ENCODE assay signal across 1 cellular context in the genomic region with DNA sequence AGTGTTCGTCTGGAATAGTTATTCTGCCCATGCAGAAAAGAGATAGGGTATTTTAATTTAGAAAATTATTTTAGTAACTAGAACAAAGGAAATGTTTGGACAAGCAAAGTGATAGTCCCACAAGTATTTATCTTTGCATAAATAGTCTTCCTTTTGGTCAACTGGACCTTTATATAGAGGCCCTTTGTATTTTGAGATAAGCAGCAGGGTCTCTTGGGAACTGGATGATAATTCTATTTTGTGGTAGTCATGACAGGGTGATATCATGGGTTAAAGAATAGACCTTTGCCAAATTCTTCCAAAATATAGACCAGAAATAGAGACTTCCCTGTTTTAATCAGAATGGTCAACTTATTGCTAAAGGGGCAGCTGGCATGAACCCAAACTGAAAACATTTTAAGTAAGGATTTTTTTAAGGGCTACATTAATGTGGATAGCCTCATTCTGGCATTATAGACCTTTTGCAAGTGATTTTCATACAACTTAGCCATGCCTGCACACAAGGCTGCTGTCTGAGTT.
A peak's percentile ranks its signal among the peaks of the same experiment; 100 is the strongest.
TF ChIP-seq lines count a peak whose summit lies in the region.

No MANE protein-coding gene starts in this region.

TF ChIP-seq in K562, 482 proteins besides CTCF, POLR2A, EP300 and RAD21:
- TF ChIP-seq ZNF133 (CRISPR knock-in tag; IDR thresholded peaks at IDR 0.05) = no peak
- TF ChIP-seq ZNF3 (CRISPR knock-in tag; IDR thresholded peaks at IDR 0.05) = no peak
- no peak for TF ChIP-seq PYGO2 (tag; IDR thresholded peaks at IDR 0.05)
- TF ChIP-seq HDAC2 (IDR thresholded peaks at IDR 0.05) = no peak
- TF ChIP-seq RCOR1 (IDR thresholded peaks at IDR 0.05; ENCODE audit: borderline replicate concordance in 1 of 2, low read depth in 2 of 2, low read length in 2 of 2) = no peak
- TF ChIP-seq MEF2D (tag; conservative IDR thresholded peaks at IDR 0.05; ENCODE audit: low read depth) = 0 out of 2 replicates have a peak, but pooled peaks have one; percentile 20
- TF ChIP-seq BACH1 (tag; IDR thresholded peaks at IDR 0.05) = no peak
- TF ChIP-seq CEBPG (CRISPR knock-in tag; IDR thresholded peaks at IDR 0.05) = no peak
- TF ChIP-seq CEBPG (tag; conservative IDR thresholded peaks at IDR 0.05 in 1 of 2, IDR thresholded peaks at IDR 0.05 in 1 of 2) = no peak
- TF ChIP-seq ZNF445 (CRISPR knock-in tag; IDR thresholded peaks at IDR 0.05; ENCODE audit: low read depth) = peak; percentile 82; the same call in 1 of the 2 replicates
- TF ChIP-seq, protein P1, sequence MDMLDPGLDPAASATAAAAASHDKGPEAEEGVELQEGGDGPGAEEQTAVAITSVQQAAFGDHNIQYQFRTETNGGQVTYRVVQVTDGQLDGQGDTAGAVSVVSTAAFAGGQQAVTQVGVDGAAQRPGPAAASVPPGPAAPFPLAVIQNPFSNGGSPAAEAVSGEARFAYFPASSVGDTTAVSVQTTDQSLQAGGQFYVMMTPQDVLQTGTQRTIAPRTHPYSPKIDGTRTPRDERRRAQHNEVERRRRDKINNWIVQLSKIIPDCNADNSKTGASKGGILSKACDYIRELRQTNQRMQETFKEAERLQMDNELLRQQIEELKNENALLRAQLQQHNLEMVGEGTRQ (CRISPR knock-in tag; IDR thresholded peaks at IDR 0.05) = no peak
- no peak for TF ChIP-seq ZNF696 (CRISPR knock-in tag; conservative IDR thresholded peaks at IDR 0.05)
- TF ChIP-seq ZNF75A (CRISPR knock-in tag; IDR thresholded peaks at IDR 0.05) = no peak
- no peak for TF ChIP-seq BCL6 (CRISPR knock-in tag; IDR thresholded peaks at IDR 0.05)
- peak; percentile 39 for TF ChIP-seq CBFA2T3 (IDR thresholded peaks at IDR 0.05)
- TF ChIP-seq LARP7 (IDR thresholded peaks at IDR 0.05) = no peak
- TF ChIP-seq, protein P2, sequence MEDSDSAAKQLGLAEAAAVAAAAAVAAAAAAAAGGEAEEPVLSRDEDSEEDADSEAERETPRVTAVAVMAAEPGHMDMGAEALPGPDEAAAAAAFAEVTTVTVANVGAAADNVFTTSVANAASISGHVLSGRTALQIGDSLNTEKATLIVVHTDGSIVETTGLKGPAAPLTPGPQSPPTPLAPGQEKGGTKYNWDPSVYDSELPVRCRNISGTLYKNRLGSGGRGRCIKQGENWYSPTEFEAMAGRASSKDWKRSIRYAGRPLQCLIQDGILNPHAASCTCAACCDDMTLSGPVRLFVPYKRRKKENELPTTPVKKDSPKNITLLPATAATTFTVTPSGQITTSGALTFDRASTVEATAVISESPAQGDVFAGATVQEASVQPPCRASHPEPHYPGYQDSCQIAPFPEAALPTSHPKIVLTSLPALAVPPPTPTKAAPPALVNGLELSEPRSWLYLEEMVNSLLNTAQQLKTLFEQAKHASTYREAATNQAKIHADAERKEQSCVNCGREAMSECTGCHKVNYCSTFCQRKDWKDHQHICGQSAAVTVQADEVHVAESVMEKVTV (CRISPR knock-in tag; IDR thresholded peaks at IDR 0.05) = no peak
- TF ChIP-seq, protein P3, sequence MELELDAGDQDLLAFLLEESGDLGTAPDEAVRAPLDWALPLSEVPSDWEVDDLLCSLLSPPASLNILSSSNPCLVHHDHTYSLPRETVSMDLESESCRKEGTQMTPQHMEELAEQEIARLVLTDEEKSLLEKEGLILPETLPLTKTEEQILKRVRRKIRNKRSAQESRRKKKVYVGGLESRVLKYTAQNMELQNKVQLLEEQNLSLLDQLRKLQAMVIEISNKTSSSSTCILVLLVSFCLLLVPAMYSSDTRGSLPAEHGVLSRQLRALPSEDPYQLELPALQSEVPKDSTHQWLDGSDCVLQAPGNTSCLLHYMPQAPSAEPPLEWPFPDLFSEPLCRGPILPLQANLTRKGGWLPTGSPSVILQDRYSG (tag; conservative IDR thresholded peaks at IDR 0.05; ENCODE audit: low read depth) = no peak
- TF ChIP-seq HMG20A (CRISPR knock-in tag; conservative IDR thresholded peaks at IDR 0.05) = no peak
- no peak for TF ChIP-seq DNMT1 (IDR thresholded peaks at IDR 0.05)
- peak; percentile 23; the same call in 1 of the 2 replicates for TF ChIP-seq CBFA2T2 (conservative IDR thresholded peaks at IDR 0.05)
- TF ChIP-seq MED1 (CRISPR knock-in tag; IDR thresholded peaks at IDR 0.05; ENCODE audit: borderline replicate concordance) = no peak
- peak; percentile 6; the same call in 1 of the 2 replicates for TF ChIP-seq NCOR1 (IDR thresholded peaks at IDR 0.05)
- no peak for TF ChIP-seq DMBX1 (CRISPR knock-in tag; IDR thresholded peaks at IDR 0.05; ENCODE audit: borderline replicate concordance)
- TF ChIP-seq GATAD2A (IDR thresholded peaks at IDR 0.05) = no peak
- 0 out of 2 replicates have a peak, but pooled peaks have one; percentile 10 for TF ChIP-seq NFE2 (IDR thresholded peaks at IDR 0.05; ENCODE audit: low read depth)
- TF ChIP-seq, protein P4, sequence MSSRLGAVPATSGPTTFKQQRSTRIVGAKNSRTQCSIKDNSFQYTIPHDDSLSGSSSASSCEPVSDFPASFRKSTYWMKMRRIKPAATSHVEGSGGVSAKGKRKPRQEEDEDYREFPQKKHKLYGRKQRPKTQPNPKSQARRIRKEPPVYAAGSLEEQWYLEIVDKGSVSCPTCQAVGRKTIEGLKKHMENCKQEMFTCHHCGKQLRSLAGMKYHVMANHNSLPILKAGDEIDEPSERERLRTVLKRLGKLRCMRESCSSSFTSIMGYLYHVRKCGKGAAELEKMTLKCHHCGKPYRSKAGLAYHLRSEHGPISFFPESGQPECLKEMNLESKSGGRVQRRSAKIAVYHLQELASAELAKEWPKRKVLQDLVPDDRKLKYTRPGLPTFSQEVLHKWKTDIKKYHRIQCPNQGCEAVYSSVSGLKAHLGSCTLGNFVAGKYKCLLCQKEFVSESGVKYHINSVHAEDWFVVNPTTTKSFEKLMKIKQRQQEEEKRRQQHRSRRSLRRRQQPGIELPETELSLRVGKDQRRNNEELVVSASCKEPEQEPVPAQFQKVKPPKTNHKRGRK (tag; IDR thresholded peaks at IDR 0.05) = no peak
- TF ChIP-seq HIVEP1 (CRISPR knock-in tag; IDR thresholded peaks at IDR 0.05) = no peak
- TF ChIP-seq, protein P5, sequence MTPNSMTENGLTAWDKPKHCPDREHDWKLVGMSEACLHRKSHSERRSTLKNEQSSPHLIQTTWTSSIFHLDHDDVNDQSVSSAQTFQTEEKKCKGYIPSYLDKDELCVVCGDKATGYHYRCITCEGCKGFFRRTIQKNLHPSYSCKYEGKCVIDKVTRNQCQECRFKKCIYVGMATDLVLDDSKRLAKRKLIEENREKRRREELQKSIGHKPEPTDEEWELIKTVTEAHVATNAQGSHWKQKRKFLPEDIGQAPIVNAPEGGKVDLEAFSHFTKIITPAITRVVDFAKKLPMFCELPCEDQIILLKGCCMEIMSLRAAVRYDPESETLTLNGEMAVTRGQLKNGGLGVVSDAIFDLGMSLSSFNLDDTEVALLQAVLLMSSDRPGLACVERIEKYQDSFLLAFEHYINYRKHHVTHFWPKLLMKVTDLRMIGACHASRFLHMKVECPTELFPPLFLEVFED (CRISPR knock-in tag; conservative IDR thresholded peaks at IDR 0.05) = no peak
- no peak for TF ChIP-seq MAFG (tag; conservative IDR thresholded peaks at IDR 0.05)
- 0 out of 2 replicates have a peak, but pooled peaks have one; percentile 15 for TF ChIP-seq TEAD4 (IDR thresholded peaks at IDR 0.05; ENCODE audit: low read length)
- no peak for TF ChIP-seq TEAD4 (CRISPR knock-in tag; IDR thresholded peaks at IDR 0.05; ENCODE audit: borderline replicate concordance)
- no peak for TF ChIP-seq GTF2A2 (tag; IDR thresholded peaks at IDR 0.05)
- TF ChIP-seq NFIC (IDR thresholded peaks at IDR 0.05) = 0 out of 2 replicates have a peak, but pooled peaks have one; percentile 10
